Comparison of ENCODE assay signal across 26 cellular contexts in the genomic region with DNA sequence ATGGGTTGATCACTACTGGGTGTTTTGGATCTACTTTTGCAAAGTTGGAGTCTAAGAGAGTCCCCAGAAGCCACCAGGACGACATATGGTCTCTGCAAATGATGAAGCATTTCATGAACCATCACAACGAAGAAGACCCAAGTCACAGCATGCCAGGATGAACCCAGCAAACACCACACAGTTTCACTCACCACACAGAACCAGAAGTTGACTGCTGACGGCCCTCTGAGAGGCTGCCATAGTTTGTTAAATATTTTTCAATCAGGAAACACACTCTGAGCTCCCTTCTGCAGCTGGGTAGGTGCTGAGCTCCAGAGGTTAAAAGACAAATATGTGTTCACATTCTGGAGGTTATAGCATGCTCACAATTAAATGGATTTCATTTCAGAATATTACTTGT.
"Had no signal": no experiment of that assay in that cellular context is flagged by ENCODE, and none has a peak within 500 bp of the region (broad histone marks: within the 10 kb centered on the region; RNA-seq: fewer than 3 reads in every experiment).

No MANE protein-coding gene starts in this region.

- H3K4me3 ChIP-seq: stomach, suprapubic skin, testis, thoracic aorta, thyroid gland, tibial artery, tibial nerve, transverse colon, upper lobe of left lung, upper lobe of right lung, uterus, vagina had no signal

- H3K27ac ChIP-seq: stomach, suprapubic skin, testis, thoracic aorta, thyroid gland, tibial artery, tibial nerve, transverse colon, upper lobe of left lung, upper lobe of right lung, uterus, vagina had no signal

- H3K36me3 ChIP-seq: stomach, suprapubic skin, thoracic aorta, thyroid gland, tibial artery, tibial nerve, transverse colon, upper lobe of left lung, upper lobe of right lung, uterus, vagina had no signal

- H3K27me3 ChIP-seq: suprapubic skin, testis, thyroid gland, tibial nerve, transverse colon, upper lobe of left lung, upper lobe of right lung, uterus, vagina had no signal

- ATAC-seq: stimulated activated effector memory CD8-positive, alpha-beta T cell treated with anti-CD3 and anti-CD28 coated beads, Interleukin-12 subunit alpha, Interleukin-12 subunit beta, amount 100 ng/mL, for 72 hours; stimulated activated memory B cell treated with anti-CD40 and anti-IgM and Interleukin-4, amounts not matched to agents 10 μg/mL and 1 μg/mL and 100 μg/mL, for 72 hours; stimulated activated naive B cell treated with anti-CD40 and anti-IgM and Interleukin-4, amounts not matched to agents 10 μg/mL and 1 μg/mL and 100 μg/mL, for 72 hours; stimulated activated naive CD8-positive, alpha-beta T cell treated with anti-CD3 and anti-CD28 coated beads, Interleukin-15, amount 100 ng/mL, for 72 hours; stimulated activated naive CD8-positive, alpha-beta T cell treated with anti-CD3 and anti-CD28 coated beads, Interleukin-15, Interleukin-2, amounts not matched to agents 100 U/mL and 50 U/mL, for 24 hours; upper lobe of right lung had no signal

- DNase-seq: stimulated activated CD4-positive, alpha-beta T cell treated with anti-CD3 and anti-CD28 coated beads, Interleukin-2, amount 100 ng/mL, for 48 hours; stimulated activated CD4-positive, alpha-beta T cell treated with anti-CD3 and anti-CD28 coated beads, Interleukin-4, amount 100 ng/mL, for 1 hour; stimulated activated CD4-positive, alpha-beta T cell treated with anti-CD3 and anti-CD28 coated beads, Interleukin-4, amount 100 ng/mL, for 24 hours; stimulated activated CD4-positive, alpha-beta T cell treated with anti-CD3 and anti-CD28 coated beads, Interleukin-4, amount 100 ng/mL, for 4 hours; stimulated activated CD8-positive, alpha-beta memory T cell treated with anti-CD3 and anti-CD28 coated beads, Interleukin-4, amount 100 ng/mL, for 48 hours; stimulated activated naive B cell treated with anti-CD40 and anti-IgM and Interleukin-4, amounts not matched to agents 10 μg/mL and 1 μg/mL and 100 μg/mL, for 72 hours; stimulated activated naive CD4-positive, alpha-beta T cell; stimulated activated naive CD4-positive, alpha-beta T cell treated with Interleukin-2 at 50 U/mL for 16 hours; stimulated activated naive CD8-positive, alpha-beta T cell treated with anti-CD3 and anti-CD28 coated beads, Interleukin-15, amount 100 ng/mL, for 72 hours; stimulated activated naive CD8-positive, alpha-beta T cell treated with anti-CD3 and anti-CD28 coated beads, Interleukin-15, Interleukin-2, amounts not matched to agents 100 U/mL and 50 U/mL, for 24 hours; stomach; substantia nigra; testis; thyroid gland; tibial artery; transverse colon; trophoblast cell; upper lobe of left lung; upper lobe of right lung; uterus had no signal

- H3K4me1 ChIP-seq: suprapubic skin, testis, tibial artery, transverse colon, upper lobe of left lung, upper lobe of right lung, uterus, vagina had no signal

- H3K9me3 ChIP-seq: suprapubic skin, testis, thoracic aorta, thyroid gland, uterus, vagina had no signal
